In the genomic region with DNA sequence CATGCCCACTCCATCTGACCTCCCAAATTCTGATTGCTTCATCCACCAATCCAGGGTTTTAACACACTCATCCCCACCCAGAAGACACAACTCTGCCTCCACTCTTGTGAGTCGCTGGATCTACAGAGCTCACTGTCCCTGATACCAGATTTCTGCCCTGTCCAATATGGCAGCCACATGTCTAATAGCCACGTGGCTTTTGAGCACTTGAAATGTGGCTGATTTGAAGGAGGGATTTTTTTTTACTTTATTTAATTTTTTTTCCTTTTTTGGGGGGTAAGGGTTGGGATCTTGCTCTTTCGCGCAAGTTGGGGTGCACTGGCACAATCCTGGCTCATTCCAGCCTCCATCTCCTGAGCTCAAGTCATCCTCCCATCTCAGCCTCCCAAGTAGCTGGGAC, we compare ENCODE assay signal across 35 cellular contexts. TPM values are rescaled to one million over a fixed set of nuclear protein-coding genes. Genes with fewer than 3 reads are reported as not detected.
"Had no signal": no experiment of that assay in that cellular context is flagged by ENCODE, and none has a peak within 500 bp of the region (broad histone marks: within the 10 kb centered on the region; RNA-seq: fewer than 3 reads in every experiment).

No MANE protein-coding gene starts in this region.

- ATAC-seq: naive thymus-derived CD8-positive, alpha-beta T cell; natural killer cell treated with Interleukin-12 subunit alpha and Interleukin-12 subunit beta and Interleukin-15 and Interleukin-18, amount 100 ng/mL, for 72 hours; psoas muscle; right cardiac atrium; sciatic nerve; stimulated activated effector memory CD8-positive, alpha-beta T cell treated with anti-CD3 and anti-CD28 coated beads, Interleukin-12 subunit alpha, Interleukin-12 subunit beta, amount 100 ng/mL, for 72 hours; stimulated activated naive B cell treated with anti-CD40 and anti-IgM and Interleukin-4, amounts not matched to agents 10 μg/mL and 1 μg/mL and 100 μg/mL, for 72 hours had no signal

- DNase-seq: naive thymus-derived CD8-positive, alpha-beta T cell; nephron progenitor cell; nucleus accumbens; ovary; psoas muscle; spleen; stimulated activated CD4-positive, alpha-beta T cell treated with anti-CD3 and anti-CD28 coated beads, Interleukin-12 subunit alpha, Interleukin-12 subunit beta, amount 100 ng/mL, for 4 hours; stimulated activated CD4-positive, alpha-beta T cell treated with anti-CD3 and anti-CD28 coated beads, Interleukin-2, amount 100 ng/mL, for 24 hours; stimulated activated CD4-positive, alpha-beta T cell treated with anti-CD3 and anti-CD28 coated beads, Interleukin-2, amount 100 ng/mL, for 48 hours; stimulated activated CD4-positive, alpha-beta T cell treated with anti-CD3 and anti-CD28 coated beads, Interleukin-4, amount 100 ng/mL, for 24 hours; stimulated activated naive B cell treated with anti-CD40 and anti-IgM and Interleukin-4, amounts not matched to agents 10 μg/mL and 1 μg/mL and 100 μg/mL, for 72 hours; stimulated activated naive CD4-positive, alpha-beta T cell treated with Interleukin-2 at 50 U/mL for 16 hours; stomach; thyroid gland; trophoblast cell; upper lobe of left lung had no signal

- H3K4me2 ChIP-seq: smooth muscle cell had no signal

- H3K9ac ChIP-seq: parathyroid adenoma had no signal

- H3K9me3 ChIP-seq: neutrophil, ovary, psoas muscle, spleen, stomach, thoracic aorta, thyroid gland, tibial nerve, upper lobe of left lung, vagina had no signal

- H3K4me1 ChIP-seq: parathyroid adenoma, psoas muscle, spleen, stomach, thyroid gland, tibial nerve, upper lobe of left lung, vagina had no signal

- H3K9me3 Mint-ChIP-seq: natural killer cell treated with Interleukin-12 subunit alpha and Interleukin-12 subunit beta and Interleukin-15 and Interleukin-18, amount 100 ng/mL, for 72 hours; nephron progenitor cell; neural crest cell; stimulated activated effector memory CD8-positive, alpha-beta T cell treated with anti-CD3 and anti-CD28 coated beads, Interleukin-12 subunit alpha, Interleukin-12 subunit beta, amount 100 ng/mL, for 72 hours; stimulated activated naive CD8-positive, alpha-beta T cell treated with anti-CD3 and anti-CD28 coated beads, Interleukin-15, Interleukin-2, amounts not matched to agents 100 ng/mL and 50 ng/mL, for 24 hours had no signal

- H3K4me3 Mint-ChIP-seq: natural killer cell treated with Interleukin-12 subunit alpha and Interleukin-12 subunit beta and Interleukin-15 and Interleukin-18, amount 100 ng/mL, for 72 hours; nephron progenitor cell; neural crest cell; stimulated activated effector memory CD8-positive, alpha-beta T cell treated with anti-CD3 and anti-CD28 coated beads, Interleukin-12 subunit alpha, Interleukin-12 subunit beta, amount 100 ng/mL, for 72 hours; stimulated activated naive B cell treated with anti-CD40 and anti-IgM and Interleukin-4, amounts not matched to agents 10 μg/mL and 1 μg/mL and 100 μg/mL, for 72 hours; stimulated activated naive CD8-positive, alpha-beta T cell treated with anti-CD3 and anti-CD28 coated beads, Interleukin-15, Interleukin-2, amounts not matched to agents 100 ng/mL and 50 ng/mL, for 24 hours had no signal

- H3K27ac ChIP-seq: neutrophil, ovary, parathyroid adenoma, psoas muscle, skin epidermis, spleen, stomach, thoracic aorta, thyroid gland, tibial nerve, upper lobe of left lung, vagina had no signal

- FAIRE-seq: urothelium cell line had no signal

- H3K36me3 Mint-ChIP-seq: naive thymus-derived CD8-positive, alpha-beta T cell; natural killer cell treated with Interleukin-12 subunit alpha and Interleukin-12 subunit beta and Interleukin-15 and Interleukin-18, amount 100 ng/mL, for 72 hours; stimulated activated naive B cell treated with anti-CD40 and anti-IgM and Interleukin-4, amounts not matched to agents 10 μg/mL and 1 μg/mL and 100 μg/mL, for 72 hours had no signal

- H3K36me3 ChIP-seq: neutrophil, ovary, spleen, thoracic aorta, thyroid gland, upper lobe of left lung had no signal

- H3K4me1 Mint-ChIP-seq: naive thymus-derived CD8-positive, alpha-beta T cell; nephron progenitor cell; neural crest cell; stimulated activated effector memory CD8-positive, alpha-beta T cell treated with anti-CD3 and anti-CD28 coated beads, Interleukin-12 subunit alpha, Interleukin-12 subunit beta, amount 100 ng/mL, for 72 hours; stimulated activated naive B cell treated with anti-CD40 and anti-IgM and Interleukin-4, amounts not matched to agents 10 μg/mL and 1 μg/mL and 100 μg/mL, for 72 hours had no signal

- H3K27me3 ChIP-seq: ovary, thyroid gland, tibial nerve, upper lobe of left lung, vagina had no signal

- H3K79me2 ChIP-seq: parathyroid adenoma had no signal

- H3K4me3 ChIP-seq: ovary, psoas muscle, skin epidermis, smooth muscle cell, spleen, stomach, thoracic aorta, thyroid gland, tibial nerve, upper lobe of left lung, vagina had no signal

- H2AFZ ChIP-seq: parathyroid adenoma had no signal

RNA-seq across cellular contexts. Expression of gene OLFM2, which starts 24.8 kb away (rescaled TPM):
- total RNA-seq: natural killer cell treated with Interleukin-12 subunit alpha and Interleukin-12 subunit beta and Interleukin-15 and Interleukin-18, amount 100 ng/mL, for 72 hours had no signal

RNA-seq across cellular contexts. Expression of gene COL5A3, which starts 49.2 kb away (rescaled TPM):
- total RNA-seq: naive thymus-derived CD8-positive, alpha-beta T cell; natural killer cell treated with Interleukin-12 subunit alpha and Interleukin-12 subunit beta and Interleukin-15 and Interleukin-18, amount 100 ng/mL, for 72 hours; renal cortical epithelial cell had no signal
- polyA plus RNA-seq: naive thymus-derived CD8-positive, alpha-beta T cell had no signal

RNA-seq across cellular contexts. Expression of gene RDH8, which starts 52.2 kb away (rescaled TPM):
- total RNA-seq: naive thymus-derived CD8-positive, alpha-beta T cell; natural killer cell treated with Interleukin-12 subunit alpha and Interleukin-12 subunit beta and Interleukin-15 and Interleukin-18, amount 100 ng/mL, for 72 hours; neural crest cell; omental fat pad; ovary; progenitor cell of endocrine pancreas; psoas muscle; renal cortical epithelial cell; right cardiac atrium; sciatic nerve; smooth muscle cell; spleen; stomach; temporal lobe; thoracic aorta; thyroid gland; tibial nerve; upper lobe of left lung; ureter; vagina had no signal
- polyA plus RNA-seq: naive thymus-derived CD8-positive, alpha-beta T cell; ovary; psoas muscle; right cardiac atrium; smooth muscle cell; spleen; stomach had no signal
